In genomic region chr18:22902093-22902492, GRCh38 we compare ENCODE assay signal across 27 cellular contexts.
"Had no signal": no experiment of that assay in that cellular context is flagged by ENCODE, and none has a peak within 500 bp of the region (broad histone marks: within the 10 kb centered on the region; RNA-seq: fewer than 3 reads in every experiment).

No MANE protein-coding gene starts in this region.

- H3K9me3 ChIP-seq: colonic mucosa, esophagus muscularis mucosa, gastrocnemius medialis, gastroesophageal sphincter, heart left ventricle had no signal

- H3K27me3 ChIP-seq: colonic mucosa, dorsolateral prefrontal cortex, esophagus muscularis mucosa, esophagus squamous epithelium, foreskin keratinocyte, gastrocnemius medialis, gastroesophageal sphincter, heart left ventricle, heart right ventricle had no signal

- H3K27ac ChIP-seq: colonic mucosa, coronary artery, dorsolateral prefrontal cortex, epithelial cell of prostate, esophagus muscularis mucosa, esophagus squamous epithelium, foreskin keratinocyte, gastrocnemius medialis, gastroesophageal sphincter, heart left ventricle, heart right ventricle had no signal

- ATAC-seq: effector memory CD8-positive, alpha-beta T cell; esophagus mucosa; foreskin keratinocyte; gastrocnemius medialis; gastroesophageal sphincter; heart left ventricle; heart right ventricle had no signal

- DNase-seq: colonic mucosa; cortex of kidney; dermis blood vessel endothelial cell; dorsolateral prefrontal cortex; effector CD4-positive, alpha-beta T cell; effector CD8-positive, alpha-beta T cell; effector memory CD4-positive, alpha-beta T cell; effector memory CD8-positive, alpha-beta T cell; endodermal cell; erythroblast; esophagus squamous epithelium; foreskin fibroblast; foreskin keratinocyte; foreskin melanocyte; gastrocnemius medialis; glutamatergic neuron; head of caudate nucleus; heart left ventricle; heart right ventricle had no signal

- H3K4me3 ChIP-seq: colonic mucosa, coronary artery, dorsolateral prefrontal cortex, esophagus muscularis mucosa, esophagus squamous epithelium, gastrocnemius medialis, gastroesophageal sphincter, heart left ventricle, heart right ventricle had no signal

- H3K4me1 ChIP-seq: colonic mucosa, esophagus muscularis mucosa, foreskin keratinocyte, gastrocnemius medialis, gastroesophageal sphincter, heart left ventricle had no signal

- H3K36me3 ChIP-seq: colonic mucosa, esophagus muscularis mucosa, esophagus squamous epithelium, gastrocnemius medialis, gastroesophageal sphincter, heart left ventricle, heart right ventricle had no signal

- FAIRE-seq: colon, endothelial cell of umbilical vein, frontal cortex had no signal
